In the genomic region with DNA sequence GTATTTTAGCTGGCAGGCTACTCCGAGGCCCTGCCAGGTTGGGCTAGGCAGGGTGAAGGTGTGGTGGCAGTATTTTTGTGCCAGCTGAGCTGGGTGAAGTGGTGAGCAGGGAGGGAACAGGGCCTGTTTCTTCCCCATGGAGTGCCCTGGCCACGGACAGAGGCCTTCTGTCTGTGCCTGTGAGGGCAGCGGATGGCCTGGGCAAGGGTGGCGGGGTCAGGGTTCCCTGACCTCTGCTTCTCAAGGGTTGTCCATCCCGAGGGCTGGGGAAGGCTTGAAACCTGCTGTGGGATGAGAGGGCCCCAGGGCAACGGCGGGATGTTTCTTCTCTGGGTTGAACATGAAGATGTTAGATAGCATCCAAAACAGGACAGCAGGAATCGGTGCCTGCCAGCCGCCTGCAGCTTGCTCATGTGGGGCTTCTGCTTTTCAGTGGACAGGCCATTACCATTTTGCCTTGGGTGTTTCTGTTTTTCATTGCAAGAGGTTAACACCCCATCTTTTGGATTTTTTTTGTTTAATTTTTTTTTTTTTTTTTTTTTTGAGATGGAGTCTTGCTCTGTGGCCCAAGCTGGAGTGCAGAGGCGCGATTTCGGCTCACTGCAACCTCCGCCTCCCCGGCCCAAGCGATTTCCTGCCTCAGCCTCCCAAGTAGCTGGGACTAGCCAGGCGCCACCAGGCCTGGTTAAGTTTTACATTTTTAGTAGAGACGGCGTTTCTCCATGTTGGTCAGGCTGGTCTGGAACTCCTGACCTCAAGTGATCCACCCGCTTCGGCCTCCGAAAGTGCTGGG, we compare ENCODE assay signal across 11 cellular contexts. TPM values are rescaled to one million over a fixed set of nuclear protein-coding genes. Genes with fewer than 3 reads are reported as not detected.
DNase-seq lines count a peak whose midpoint lies in the region; ATAC-seq lines count a peak whose summit lies in the region.
"Had no signal": no experiment of that assay in that cellular context is flagged by ENCODE, and none has a peak within 500 bp of the region (broad histone marks: within the 10 kb centered on the region; RNA-seq: fewer than 3 reads in every experiment).

No MANE protein-coding gene starts in this region.

- H3K4me1 Mint-ChIP-seq in stimulated activated naive CD8-positive, alpha-beta T cell treated with anti-CD3 and anti-CD28 coated beads, Interleukin-15, Interleukin-2, amounts not matched to agents 100 ng/mL and 50 ng/mL, for 24 hours (ENCODE audit: low read depth): peaks cover 26% of the 10 kb centered on the region
- peaks cover 23% of the 10 kb centered on the region for H3K4me1 Mint-ChIP-seq in activated naive CD8-positive, alpha-beta T cell (ENCODE audit: low read depth)

- DNase-seq in stimulated activated naive CD8-positive, alpha-beta T cell treated with anti-CD3 and anti-CD28 coated beads, Interleukin-15, Interleukin-2, amounts not matched to agents 100 U/mL and 50 U/mL, for 24 hours: no peak
- DNase-seq in left lobe of liver (ENCODE audit: low spot score) (peak; percentile 60), anterior cingulate cortex (lab: John Stamatoyannopoulos, UW) (no peak), A172 (ENCODE audit: low spot score) (no peak), NCI-H748 treated with DMSO at 0.1 percent for 48 hours (lab: John Stamatoyannopoulos, UW) (no peak)
- DNase-seq: activated CD4-positive, alpha-beta T cell treated with anti-CD3 and anti-CD28 coated beads, Interleukin-2, amount 50 U/mL, for 48 hours; caudate nucleus had no signal

- H3K36me3 Mint-ChIP-seq in stimulated activated naive CD8-positive, alpha-beta T cell treated with anti-CD3 and anti-CD28 coated beads, Interleukin-15, Interleukin-2, amounts not matched to agents 100 ng/mL and 50 ng/mL, for 24 hours (ENCODE audit: low read depth): peaks cover 43% of the 10 kb centered on the region
- H3K36me3 Mint-ChIP-seq in activated naive CD8-positive, alpha-beta T cell: peaks cover 8% of the 10 kb centered on the region

- no peaks in the 10 kb centered on the region for H3K27me3 Mint-ChIP-seq in stimulated activated naive CD8-positive, alpha-beta T cell treated with anti-CD3 and anti-CD28 coated beads, Interleukin-15, Interleukin-2, amounts not matched to agents 100 ng/mL and 50 ng/mL, for 24 hours
- H3K27me3 Mint-ChIP-seq in activated naive CD8-positive, alpha-beta T cell: no peaks in the 10 kb centered on the region

- H3K27ac Mint-ChIP-seq in stimulated activated naive CD8-positive, alpha-beta T cell treated with anti-CD3 and anti-CD28 coated beads, Interleukin-15, Interleukin-2, amounts not matched to agents 100 ng/mL and 50 ng/mL, for 24 hours: no peak overlapping the region
- peak overlapping the region; percentile 66 for H3K27ac Mint-ChIP-seq in activated naive CD8-positive, alpha-beta T cell

- no peaks in the 10 kb centered on the region for H3K9me3 Mint-ChIP-seq in stimulated activated naive CD8-positive, alpha-beta T cell treated with anti-CD3 and anti-CD28 coated beads, Interleukin-15, Interleukin-2, amounts not matched to agents 100 ng/mL and 50 ng/mL, for 24 hours
- no peaks in the 10 kb centered on the region for H3K9me3 Mint-ChIP-seq in activated naive CD8-positive, alpha-beta T cell (ENCODE audit: low read depth)
- H3K9me3 Mint-ChIP-seq: IgD-negative memory B cell had no signal

- H3K4me3 Mint-ChIP-seq in stimulated activated naive CD8-positive, alpha-beta T cell treated with anti-CD3 and anti-CD28 coated beads, Interleukin-15, Interleukin-2, amounts not matched to agents 100 ng/mL and 50 ng/mL, for 24 hours: peak overlapping the region; percentile 32
- H3K4me3 Mint-ChIP-seq in activated naive CD8-positive, alpha-beta T cell: peak overlapping the region; percentile 89

- ATAC-seq in stimulated activated naive CD8-positive, alpha-beta T cell treated with anti-CD3 and anti-CD28 coated beads, Interleukin-15, Interleukin-2, amounts not matched to agents 100 U/mL and 50 U/mL, for 24 hours: no peak
- ATAC-seq in left lobe of liver (peak; percentile 61), HG02588 (IDR thresholded peaks at IDR 0.05; ENCODE audit: unreplicated experiment) (no peak)

RNA-seq across cellular contexts. Expression of a gene that starts 3.3 kb away (rescaled TPM):
- total RNA-seq in left lobe of liver: 39.2 TPM
- 15.4 and 27.2 TPM in 2 replicates for total RNA-seq in A172 (2014; rRNA removed; shearing (Covaris generic))

RNA-seq across cellular contexts. Expression of a gene that starts 24.6 kb away (rescaled TPM):
- 1.3 TPM for total RNA-seq in left lobe of liver
- 0.17 TPM in 1 of 2 replicates, not detected in the other for total RNA-seq in A172 (2014; rRNA removed; shearing (Covaris generic))

RNA-seq across cellular contexts. Expression of a gene that starts 51.7 kb away (rescaled TPM):
- 23.8 TPM for total RNA-seq in left lobe of liver
- 195 and 204 TPM in 2 replicates for total RNA-seq in A172 (2014; rRNA removed; shearing (Covaris generic))
